Comparison of ENCODE assay signal across 1 cellular context in genomic region chr17:76529224-76529642, GRCh38.
TF ChIP-seq lines count a peak whose summit lies in the region.

No MANE protein-coding gene starts in this region.

TF ChIP-seq in SK-N-SH treated with all-trans-retinoic acid at 6 μM for 48 hours, 23 proteins besides CTCF, POLR2A, EP300 and RAD21 (continued from another document):
- TF ChIP-seq OSR1 (CRISPR knock-in tag; IDR thresholded peaks at IDR 0.05) (no peak), SNAI2 (CRISPR knock-in tag; IDR thresholded peaks at IDR 0.05) (no peak), ZC3H10 (CRISPR knock-in tag; IDR thresholded peaks at IDR 0.05) (no peak), POU6F1 (CRISPR knock-in tag; IDR thresholded peaks at IDR 0.05; ENCODE audit: borderline replicate concordance, low read depth) (no peak), ZNF565 (CRISPR knock-in tag; conservative IDR thresholded peaks at IDR 0.05; ENCODE audit: low read depth) (peak; percentile 61; the same call in 1 of the 2 replicates), RARB (CRISPR knock-in tag; IDR thresholded peaks at IDR 0.05) (no peak), TOX (CRISPR knock-in tag; IDR thresholded peaks at IDR 0.05; ENCODE audit: borderline replicate concordance) (no peak), TCF4 (CRISPR knock-in tag; IDR thresholded peaks at IDR 0.05; ENCODE audit: borderline replicate concordance) (0 out of 2 replicates have a peak, but pooled peaks have one; percentile 17), ZNF70 (CRISPR knock-in tag; IDR thresholded peaks at IDR 0.05) (no peak; the same call in 1 of the 2 replicates)
